Comparison of ENCODE assay signal across 30 cellular contexts in genomic region chr12:119406811-119407210, GRCh38.
"Had no signal": no experiment of that assay in that cellular context is flagged by ENCODE, and none has a peak within 500 bp of the region (broad histone marks: within the 10 kb centered on the region; RNA-seq: fewer than 3 reads in every experiment).

No MANE protein-coding gene starts in this region.

- H3K9me3 ChIP-seq: esophagus muscularis mucosa, gastrocnemius medialis had no signal

- H3K27me3 ChIP-seq: brain microvascular endothelial cell, esophagus muscularis mucosa, foreskin keratinocyte had no signal

- H3K4me1 ChIP-seq: foreskin keratinocyte, gastrocnemius medialis had no signal

- H3K36me3 ChIP-seq: brain microvascular endothelial cell, esophagus muscularis mucosa, gastrocnemius medialis, WERI-Rb-1 had no signal

- H3K4me3 ChIP-seq: esophagus muscularis mucosa, gastrocnemius medialis had no signal

- H3K27ac ChIP-seq: brain microvascular endothelial cell, esophagus muscularis mucosa, foreskin keratinocyte, gastrocnemius medialis, WERI-Rb-1 had no signal

- DNase-seq: activated B cell treated with CpG ODN at 0.5 μM for 24 hours; activated CD4-positive, alpha-beta T cell treated with anti-CD3 and anti-CD28 coated beads for 48 hours; activated CD4-positive, alpha-beta T cell treated with anti-CD3 and anti-CD28 coated beads, Interleukin-2, amount 50 U/mL, for 1 hour; activated CD4-positive, alpha-beta T cell treated with anti-CD3 and anti-CD28 coated beads, Interleukin-2, amount 50 U/mL, for 48 hours; activated CD8-positive, alpha-beta memory T cell treated with anti-CD3 and anti-CD28 coated beads for 24 hours; activated CD8-positive, alpha-beta T cell treated with anti-CD3 and anti-CD28 coated beads for 36 hours; activated effector memory CD4-positive, alpha-beta T cell treated with Interleukin-2 at 50 U/mL for 16 hours; activated gamma-delta T cell treated with Interleukin-2 at 50 U/mL for 16 hours; activated naive CD4-positive, alpha-beta T cell treated with anti-CD3 and anti-CD28 coated beads, Interleukin-2, amount 50 U/mL, for 16 hours; activated naive CD4-positive, alpha-beta T cell treated with Interleukin-2 at 50 U/mL for 16 hours; activated T-cell treated with anti-CD3 and anti-CD28 coated beads, Interleukin-2, amount 50 U/mL, for 4 hours; amniotic stem cell; anterior cingulate cortex; brain microvascular endothelial cell; caudate nucleus; cortex of kidney; dermis blood vessel endothelial cell; effector CD4-positive, alpha-beta T cell; effector memory CD8-positive, alpha-beta T cell; erythroblast; foreskin keratinocyte; gastrocnemius medialis; glutamatergic neuron; T-helper 1 cell; T-helper 17 cell; T1000; WERI-Rb-1 had no signal

- ATAC-seq: activated CD4-positive, CD25-positive, alpha-beta regulatory T cell treated with anti-CD3 and anti-CD28 coated beads, Interleukin-2, amount 50 U/mL, for 24 hours; activated CD8-positive, alpha-beta T cell treated with anti-CD3 and anti-CD28 coated beads for 36 hours; activated T-cell treated with anti-CD3 and anti-CD28 coated beads, Interleukin-2, amount 50 U/mL, for 4 hours; activated T-helper 17 cell treated with anti-CD3 and anti-CD28 coated beads, Interleukin-2, amount 50 U/mL, for 72 hours; effector memory CD8-positive, alpha-beta T cell; foreskin keratinocyte; gastrocnemius medialis; T-helper 17 cell had no signal
